In genomic region chr4:161143375-161143774, GRCh38 we compare ENCODE assay signal across 5 cellular contexts.
"Had no signal": no experiment of that assay in that cellular context is flagged by ENCODE, and none has a peak within 500 bp of the region (broad histone marks: within the 10 kb centered on the region; RNA-seq: fewer than 3 reads in every experiment).

No MANE protein-coding gene starts in this region.

- H3K4me3 ChIP-seq: K562 had no signal

- FAIRE-seq: HTR-8/SVneo, K562 had no signal

- H3K27ac ChIP-seq: HL-60 had no signal

- DNase-seq: IMR-90, KBM-7 had no signal

- ATAC-seq: K562 had no signal
